10 cellular contexts compared by ENCODE assay signal in the genomic region with DNA sequence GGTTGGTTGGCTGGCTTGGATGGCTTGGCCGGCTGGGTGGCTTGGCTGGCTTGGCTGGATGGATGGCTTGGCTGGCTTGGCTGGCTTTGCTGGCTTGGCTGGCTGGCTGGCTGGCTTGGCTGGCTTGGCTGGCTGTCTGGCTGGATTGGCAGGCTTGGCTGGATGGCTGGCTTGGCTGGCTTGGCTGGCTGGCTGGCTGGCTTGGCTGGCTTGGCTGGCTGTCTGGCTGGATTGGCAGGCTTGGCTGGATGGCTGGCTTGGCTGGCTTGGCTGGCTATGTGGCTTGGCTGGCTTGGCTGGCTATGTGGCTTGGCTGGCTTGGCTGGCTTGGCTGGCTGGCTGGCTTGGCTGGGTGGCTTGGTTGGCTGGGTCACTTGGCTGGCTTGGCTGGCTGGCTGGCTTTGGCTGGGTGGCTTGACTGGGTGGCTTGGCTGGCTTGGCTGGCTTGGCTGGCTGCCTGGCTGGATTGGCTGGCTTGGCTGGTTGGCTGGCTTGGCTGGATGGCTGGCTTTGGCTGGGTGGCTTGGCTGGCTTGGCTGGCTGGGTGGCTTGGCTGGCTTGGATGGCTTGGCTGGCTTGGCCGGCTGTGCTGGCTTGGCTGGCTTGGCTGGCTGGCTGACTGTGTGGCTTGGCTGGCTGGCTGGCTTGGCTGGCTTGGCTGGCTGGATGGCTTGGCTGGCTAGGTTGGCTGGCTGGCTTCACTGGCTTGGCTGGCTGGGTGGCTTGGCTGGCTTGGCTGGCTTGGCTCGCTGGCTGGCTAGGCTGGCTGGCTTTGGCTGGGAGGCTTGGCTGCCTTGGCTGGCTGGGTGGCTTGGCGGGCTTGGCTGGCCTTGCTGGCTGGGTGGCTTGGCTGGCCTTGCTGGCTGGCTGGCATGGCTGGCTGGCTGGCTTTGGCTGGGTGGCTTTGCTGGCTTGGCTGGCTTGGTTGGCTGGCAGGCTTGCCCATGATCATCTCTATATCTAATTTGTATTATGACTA. TPM values are rescaled to one million over a fixed set of nuclear protein-coding genes. Genes with fewer than 3 reads are reported as not detected.
DNase-seq lines count a peak whose midpoint lies in the region; ATAC-seq and TF ChIP-seq lines count a peak whose summit lies in the region.
"Not testable (repeated sequence)": the region's sequence is repeated elsewhere in the genome, so short reads cannot be mapped to it uniquely, and the experiment has no call there.
"Had no signal": no experiment of that assay in that cellular context is flagged by ENCODE, and none has a peak within 500 bp of the region (broad histone marks: within the 10 kb centered on the region; RNA-seq: fewer than 3 reads in every experiment).

No MANE protein-coding gene starts in this region.

- TF ChIP-seq CTCF in DND-41 (IDR thresholded peaks at IDR 0.05; ENCODE audit: borderline replicate concordance, extremely low read depth, low read length, poor library complexity, severe bottlenecking); astrocyte of the spinal cord (IDR thresholded peaks at IDR 0.05; ENCODE audit: low read depth, low read length); thyroid gland (IDR thresholded peaks at IDR 0.05): not testable (repeated sequence)

- not testable (repeated sequence) for H3K27me3 ChIP-seq in DND-41 (ENCODE audit: insufficient read depth, low read length, poor library complexity); thyroid gland

- H3K27me3 Mint-ChIP-seq in T-helper 2 cell treated with Interferon-gamma antibody and Interleukin-4, amounts not matched to agents 5 μg/mL and 100 μg/mL, for 36 hours (ENCODE audit: low read depth); naive B cell: not testable (repeated sequence)

- ATAC-seq in DND-41 (ENCODE audit: insufficient read depth, low read depth); naive B cell (ENCODE audit: low read depth in 2 of 2): not testable (repeated sequence)
- peak in 1 of 2 donors; percentile 77 for ATAC-seq in left cardiac atrium

- peak; percentile 23 for DNase-seq in DND-41
- peak; percentile 25 for DNase-seq in T-helper 2 cell treated with Interferon-gamma antibody and Interleukin-4, amounts not matched to agents 5 μg/mL and 100 μg/mL, for 36 hours (ENCODE audit: low spot score)
- DNase-seq in activated CD8-positive, alpha-beta memory T cell treated with anti-CD3 and anti-CD28 coated beads, Interleukin-2, amount 50 U/mL, for 48 hours: peak; percentile 79
- DNase-seq in astrocyte of the spinal cord (ENCODE audit: low read depth, low spot score): peak; percentile 0
- DNase-seq in left cardiac atrium: peak; percentile 71
- peak; percentile 19 for DNase-seq in naive B cell
- peak; percentile 51 for DNase-seq in stimulated activated CD4-positive, alpha-beta T cell treated with anti-CD3 and anti-CD28 coated beads, Interleukin-1b, Interleukin-23, amount 100 ng/mL, for 48 hours
- peak; percentile 26 to 28 for DNase-seq in thyroid gland

- not testable (repeated sequence) for H3K4me3 ChIP-seq in DND-41 (ENCODE audit: low read depth in 1 of 2, low read length in 2 of 2); astrocyte of the spinal cord (ENCODE audit: low read depth, low read length); thyroid gland (replicated peaks in 1 of 3)

- not testable (repeated sequence) for H3K36me3 Mint-ChIP-seq in T-helper 2 cell treated with Interferon-gamma antibody and Interleukin-4, amounts not matched to agents 5 μg/mL and 100 μg/mL, for 36 hours (ENCODE audit: low read depth); naive B cell

- not testable (repeated sequence) for H3K27ac ChIP-seq in DND-41 (ENCODE audit: low read length); thyroid gland

- in situ Hi-C loops in astrocyte of the spinal cord (cut with HindIII; ENCODE audit: low sequenced_read_pairs): not testable (repeated sequence)

- H3K4me3 Mint-ChIP-seq in T-helper 2 cell treated with Interferon-gamma antibody and Interleukin-4, amounts not matched to agents 5 μg/mL and 100 μg/mL, for 36 hours: not testable (repeated sequence)
- peak overlapping the region in 1 of 8 donors; percentile 41 for H3K4me3 Mint-ChIP-seq in naive B cell

- not testable (repeated sequence) for H3K9me3 ChIP-seq in DND-41 (ENCODE audit: insufficient read depth, low read length, severe bottlenecking); thyroid gland

- not testable (repeated sequence) for H3K79me2 ChIP-seq in DND-41 (ENCODE audit: insufficient read depth, low read length)

- not testable (repeated sequence) for H3K36me3 ChIP-seq in DND-41 (ENCODE audit: insufficient read depth, low read length); thyroid gland

- not testable (repeated sequence) for H3K9ac ChIP-seq in DND-41 (ENCODE audit: low read depth, low read length)

- intact Hi-C loops in left cardiac atrium (cut with DNase I); thyroid gland (cut with DNase I): not testable (repeated sequence)

- not testable (repeated sequence) for TF ChIP-seq POLR2A in thyroid gland (IDR thresholded peaks at IDR 0.05)

- H3K27ac Mint-ChIP-seq in T-helper 2 cell treated with Interferon-gamma antibody and Interleukin-4, amounts not matched to agents 5 μg/mL and 100 μg/mL, for 36 hours; naive B cell: not testable (repeated sequence)

- H3K4me1 ChIP-seq in DND-41 (ENCODE audit: insufficient read depth, low read length); thyroid gland: not testable (repeated sequence)

- H3K4me1 Mint-ChIP-seq in T-helper 2 cell treated with Interferon-gamma antibody and Interleukin-4, amounts not matched to agents 5 μg/mL and 100 μg/mL, for 36 hours (ENCODE audit: low read depth); naive B cell: not testable (repeated sequence)

- not testable (repeated sequence) for H2AFZ ChIP-seq in DND-41 (ENCODE audit: low read depth, low read length)

- H3K4me2 ChIP-seq in DND-41 (ENCODE audit: insufficient read depth, low read length): not testable (repeated sequence)

- H3K9me3 Mint-ChIP-seq in T-helper 2 cell treated with Interferon-gamma antibody and Interleukin-4, amounts not matched to agents 5 μg/mL and 100 μg/mL, for 36 hours; naive B cell: not testable (repeated sequence)

- 76 to 77% methylated on average over 2 to 3 of the region's 4 CpGs for WGBS in thyroid gland, 2 donors

- H4K20me1 ChIP-seq in DND-41 (ENCODE audit: insufficient read depth, low read length): not testable (repeated sequence)

RNA-seq across cellular contexts. Expression of gene TP53TG3B, which starts 21.3 kb away (rescaled TPM):
- not detected for total RNA-seq in left cardiac atrium
- polyA plus RNA-seq in naive B cell (ENCODE audit: low read depth in 6 of 6): under 1 TPM in 1 of 6 donors, not detected in 5; 0.42 TPM
- total RNA-seq in thyroid gland: not detected
- total RNA-seq: Daoy, psoas muscle had no signal

RNA-seq across cellular contexts. Expression of gene TP53TG3E, which starts 35.3 kb away (rescaled TPM):
- total RNA-seq in left cardiac atrium: under 1 TPM in 1 of 2 donors, not detected in 1; 0.16 TPM
- not detected for polyA plus RNA-seq in naive B cell (ENCODE audit: low read depth in 6 of 6)
- total RNA-seq in thyroid gland: not detected
- total RNA-seq: Daoy, psoas muscle had no signal
- polyA plus RNA-seq: psoas muscle had no signal

Comparison
In these comparisons a context has a peak if more than half of its experiments do, and no peak if none do; other contexts are left out.
1. DNase-seq: peak in every context shown above with its lines; median percentile 79 in activated CD8-positive, alpha-beta memory T cell treated with anti-CD3 and anti-CD28 coated beads, Interleukin-2, amount 50 U/mL, for 48 hours; 71 in left cardiac atrium; 51 in stimulated activated CD4-positive, alpha-beta T cell treated with anti-CD3 and anti-CD28 coated beads, Interleukin-1b, Interleukin-23, amount 100 ng/mL, for 48 hours; 27 in thyroid gland; 25 in T-helper 2 cell treated with Interferon-gamma antibody and Interleukin-4, amounts not matched to agents 5 μg/mL and 100 μg/mL, for 36 hours; 23 in DND-41; 19 in naive B cell; 0 in astrocyte of the spinal cord.